In the genomic region with DNA sequence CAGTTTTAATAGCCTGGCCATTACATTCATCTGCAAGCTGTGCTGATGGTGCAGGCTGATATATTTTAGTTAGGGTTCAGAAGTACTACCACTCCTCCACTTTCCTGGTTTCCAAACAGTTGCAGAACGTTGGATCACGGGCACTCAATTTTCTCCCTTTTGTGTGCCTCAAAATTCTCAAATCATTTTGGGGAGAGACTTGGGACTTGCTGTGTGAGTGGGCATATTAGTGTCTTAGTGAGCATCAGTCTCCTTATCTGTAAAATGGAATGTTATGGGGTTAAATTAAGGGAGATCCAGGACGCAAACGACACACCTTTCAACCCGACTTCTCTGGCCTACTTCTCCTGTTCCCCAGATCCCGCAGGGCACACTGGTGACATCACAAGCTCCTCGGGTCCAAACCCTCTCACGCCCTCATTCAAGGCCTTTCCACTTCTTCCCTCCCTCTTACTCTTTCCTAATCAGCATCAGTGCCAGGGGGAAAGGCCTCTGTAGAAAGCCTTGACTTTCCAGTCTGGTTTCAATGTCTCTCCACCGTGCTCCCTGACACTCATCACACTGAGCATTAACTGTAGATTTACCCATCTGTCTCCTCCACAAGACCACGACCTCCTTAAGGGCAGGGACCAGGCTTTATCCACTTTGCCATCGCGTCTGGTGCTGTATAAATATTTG, we compare ENCODE assay signal across 8 cellular contexts. TPM values are rescaled to one million over a fixed set of nuclear protein-coding genes. Genes with fewer than 3 reads are reported as not detected.
DNase-seq lines count a peak whose midpoint lies in the region; ATAC-seq and TF ChIP-seq lines count a peak whose summit lies in the region.

No MANE protein-coding gene starts in this region.

- H3K27ac Mint-ChIP-seq in activated CD4-positive, alpha-beta memory T cell treated with anti-CD3 and anti-CD28 coated beads for 36 hours = peak overlapping the region; percentile 78

- H3F3A ChIP-seq in DOHH2 (ENCODE audit: control insufficient read depth, insufficient read depth) = peaks cover 5% of the 10 kb centered on the region; the same call in 1 of the 2 replicates
- peaks cover 11% of the 10 kb centered on the region for H3F3A ChIP-seq in neural cell (ENCODE audit: insufficient read depth, low read length, poor library complexity, severe bottlenecking)

- H3K4me3 ChIP-seq in DOHH2 (ENCODE audit: low read length) (peak overlapping the region; percentile 97), Karpas-422 (ENCODE audit: low read length) (peak overlapping the region; percentile 96), neural cell (ENCODE audit: low read length) (peak overlapping the region; percentile 73)

- peak overlapping the region; percentile 61 for H3K27ac ChIP-seq in DOHH2 (ENCODE audit: low read depth, low read length)
- peak overlapping the region; percentile 79 for H3K27ac ChIP-seq in Karpas-422 (ENCODE audit: low read length)
- peak overlapping the region; percentile 99 for H3K27ac ChIP-seq in neural cell (ENCODE audit: low read length)

- no peaks in the 10 kb centered on the region for H3K27me3 Mint-ChIP-seq in activated CD4-positive, alpha-beta memory T cell treated with anti-CD3 and anti-CD28 coated beads for 36 hours

- H3K36me3 Mint-ChIP-seq in activated CD4-positive, alpha-beta memory T cell treated with anti-CD3 and anti-CD28 coated beads for 36 hours = peaks cover 18% of the 10 kb centered on the region

- H4K20me1 ChIP-seq in DOHH2 (ENCODE audit: control insufficient read depth, insufficient read depth, low read depth, low read length) = no peaks in the 10 kb centered on the region
- peaks cover 11% of the 10 kb centered on the region for H4K20me1 ChIP-seq in Karpas-422 (ENCODE audit: insufficient read depth, low read depth, low read length)
- H4K20me1 ChIP-seq in neural cell (ENCODE audit: insufficient read depth) = peaks cover 4% of the 10 kb centered on the region

- peak overlapping the region; percentile 95 for H3K4me2 ChIP-seq in DOHH2 (ENCODE audit: low read length)
- peak overlapping the region; percentile 77 for H3K4me2 ChIP-seq in Karpas-422 (ENCODE audit: low read depth, low read length, poor library complexity, severe bottlenecking)
- peak overlapping the region; percentile 72 for H3K4me2 ChIP-seq in neural cell (ENCODE audit: low read length)

- no peak for TF ChIP-seq RAD21 in neural cell (conservative IDR thresholded peaks at IDR 0.05)

- no peaks in the 10 kb centered on the region for H3K9me3 Mint-ChIP-seq in activated CD4-positive, alpha-beta memory T cell treated with anti-CD3 and anti-CD28 coated beads for 36 hours

- H3K79me2 ChIP-seq in DOHH2 (ENCODE audit: control insufficient read depth, low read length) (peaks cover 53% of the 10 kb centered on the region), Karpas-422 (ENCODE audit: low read length) (peaks cover 66% of the 10 kb centered on the region), neural cell (replicated peaks; ENCODE audit: insufficient read depth, low read length) (peaks cover 34% of the 10 kb centered on the region)

- H3K27me3 ChIP-seq in DOHH2 (ENCODE audit: control insufficient read depth, low read length) = no peaks in the 10 kb centered on the region
- no peaks in the 10 kb centered on the region for H3K27me3 ChIP-seq in Karpas-422 (ENCODE audit: low read length)
- H3K27me3 ChIP-seq in neural cell (ENCODE audit: insufficient read depth, low read depth, low read length) = no peaks in the 10 kb centered on the region

- H2AFZ ChIP-seq in Karpas-422 (ENCODE audit: low read length) (peak overlapping the region; percentile 29; the same call in 1 of the 2 replicates), neural cell (ENCODE audit: low read depth, low read length) (peak overlapping the region; percentile 62)

- peak overlapping the region; percentile 75 for H3K4me3 Mint-ChIP-seq in activated CD4-positive, alpha-beta memory T cell treated with anti-CD3 and anti-CD28 coated beads for 36 hours

- H3K4me1 ChIP-seq in DOHH2 (ENCODE audit: control insufficient read depth, low read length) = peaks cover 51% of the 10 kb centered on the region
- peaks cover 53% of the 10 kb centered on the region for H3K4me1 ChIP-seq in Karpas-422 (ENCODE audit: low read length)

- POLR2A ChIA-PET in activated CD4-positive, alpha-beta memory T cell treated with anti-CD3 and anti-CD28 coated beads for 36 hours (lab: Charles Lee) = interaction anchor here (1.0 to 1.8 kb wide), 3 partner anchors 81 to 492 kb away, joined by 3 to 8 read pairs (median 7); partner anchors contain the start of gene HLCS

- CTCF ChIA-PET in activated CD4-positive, alpha-beta memory T cell treated with anti-CD3 and anti-CD28 coated beads for 36 hours (lab: Charles Lee) = interaction anchor here (0.7 to 1.5 kb wide), 3 partner anchors 62 to 492 kb away, joined by 3 to 4 read pairs (median 4); no protein-coding TSS in a partner anchor

- peak; percentile 63 for DNase-seq in Karpas-422
- DNase-seq in activated CD4-positive, alpha-beta memory T cell treated with anti-CD3 and anti-CD28 coated beads for 36 hours = peak; percentile 22
- DNase-seq in fibroblast of peridontal ligament (ENCODE audit: extremely low read depth) = peak; percentile 91
- DNase-seq in COLO829 (ENCODE audit: low spot score) = no peak

- H3K36me3 ChIP-seq in DOHH2 (ENCODE audit: control insufficient read depth, low read length) (peaks cover 25% of the 10 kb centered on the region), Karpas-422 (ENCODE audit: insufficient read depth, low read length) (no peaks in the 10 kb centered on the region), neural cell (ENCODE audit: insufficient read depth, low read length) (no peaks in the 10 kb centered on the region)

- peak overlapping the region; percentile 73 for H3K9ac ChIP-seq in Karpas-422 (ENCODE audit: low read length)
- peak overlapping the region; percentile 94 for H3K9ac ChIP-seq in neural cell (ENCODE audit: low read length)

- intact Hi-C loops in activated CD4-positive, alpha-beta memory T cell treated with anti-CD3 and anti-CD28 coated beads for 36 hours (cut with micrococcal nuclease) = loop anchor here (2.0 to 5.0 kb wide), 4 partner anchors 83 to 491 kb away; partner anchors contain the start of gene HLCS

- H3K9me2 ChIP-seq in DOHH2 (replicated peaks; ENCODE audit: control insufficient read depth, low read length) (no peaks in the 10 kb centered on the region), Karpas-422 (replicated peaks; ENCODE audit: insufficient read depth, low read length) (no peaks in the 10 kb centered on the region), neural cell (ENCODE audit: insufficient read depth, low read length) (no peaks in the 10 kb centered on the region)

- no peak for ATAC-seq in GM18502 (IDR thresholded peaks at IDR 0.05; ENCODE audit: poor library complexity, unreplicated experiment)
- no peak for ATAC-seq in HG03469 (IDR thresholded peaks at IDR 0.05; ENCODE audit: unreplicated experiment)

- TF ChIP-seq CTCF in DOHH2 (IDR thresholded peaks at IDR 0.05; ENCODE audit: low read depth, low read length, poor library complexity, severe bottlenecking) (no peak), neural cell (IDR thresholded peaks at IDR 0.05; ENCODE audit: poor library complexity, severe bottlenecking) (no peak)

- peaks cover 37% of the 10 kb centered on the region for H3K4me1 Mint-ChIP-seq in activated CD4-positive, alpha-beta memory T cell treated with anti-CD3 and anti-CD28 coated beads for 36 hours (ENCODE audit: low read depth)

- H3K9me3 ChIP-seq in DOHH2 (ENCODE audit: control insufficient read depth, insufficient read depth, low read length) (no peaks in the 10 kb centered on the region), Karpas-422 (ENCODE audit: low read length) (no peaks in the 10 kb centered on the region), neural cell (ENCODE audit: low read length) (no peaks in the 10 kb centered on the region)

- no peak for TF ChIP-seq EP300 in neural cell (conservative IDR thresholded peaks at IDR 0.05; ENCODE audit: poor library complexity, severe bottlenecking)

TF ChIP-seq in neural cell, 6 proteins besides CTCF, POLR2A, EP300 and RAD21 (continues in another document):
- TF ChIP-seq MXI1 (conservative IDR thresholded peaks at IDR 0.05; ENCODE audit: poor library complexity, severe bottlenecking) = no peak
- no peak for TF ChIP-seq TAF1 (IDR thresholded peaks at IDR 0.05; ENCODE audit: low read depth)
- no peak for TF ChIP-seq REST (IDR thresholded peaks at IDR 0.05; ENCODE audit: borderline replicate concordance)
- no peak for TF ChIP-seq SMC3 (conservative IDR thresholded peaks at IDR 0.05; ENCODE audit: poor library complexity)
- no peak for TF ChIP-seq EZH2 (IDR thresholded peaks at IDR 0.05; ENCODE audit: borderline replicate concordance, insufficient read depth, low read length, poor library complexity, severe bottlenecking)

RNA-seq across cellular contexts. Expression of gene PIGP, which starts 1.2 kb away (rescaled TPM):
- 17.1 and 63.1 TPM in 2 replicates for total RNA-seq in Karpas-422 (2014; rRNA removed; shearing (Covaris generic); ENCODE audit: low replicate concordance)
- total RNA-seq in activated CD4-positive, alpha-beta memory T cell treated with anti-CD3 and anti-CD28 coated beads for 36 hours = 10 to 100 TPM; 19.2 to 21.2 TPM
- polyA plus RNA-seq in neural cell = 32.1 and 38.5 TPM in 2 replicates
- 5.4 and 7.2 TPM in 2 replicates for polyA minus RNA-seq in neural cell

RNA-seq across cellular contexts. Expression of gene TTC3, which starts 1.4 kb away (rescaled TPM):
- 204 and 298 TPM in 2 replicates for total RNA-seq in Karpas-422 (2014; rRNA removed; shearing (Covaris generic); ENCODE audit: low replicate concordance)
- 10 to 100 TPM; 63.1 to 65.6 TPM for total RNA-seq in activated CD4-positive, alpha-beta memory T cell treated with anti-CD3 and anti-CD28 coated beads for 36 hours
- polyA plus RNA-seq in neural cell = 332 and 351 TPM in 2 replicates
- 1,130 and 1,254 TPM in 2 replicates for polyA minus RNA-seq in neural cell
